Comparison of ENCODE assay signal across 28 cellular contexts in genomic region chr4:126466848-126467247, GRCh38.
"Had no signal": no experiment of that assay in that cellular context is flagged by ENCODE, and none has a peak within 500 bp of the region (broad histone marks: within the 10 kb centered on the region; RNA-seq: fewer than 3 reads in every experiment).

No MANE protein-coding gene starts in this region.

- H3K4me3 ChIP-seq: neural progenitor cell, ovary, psoas muscle, right lobe of liver, sigmoid colon, stomach, thoracic aorta, thyroid gland, tibial nerve, upper lobe of left lung, vagina had no signal

- H3K79me2 ChIP-seq: parathyroid adenoma had no signal

- H3K36me3 ChIP-seq: neural progenitor cell, ovary, right lobe of liver, sigmoid colon, stomach, thoracic aorta, thyroid gland, tibial nerve, upper lobe of left lung, vagina had no signal

- H2AFZ ChIP-seq: neural progenitor cell, parathyroid adenoma had no signal

- H3K27me3 ChIP-seq: neural progenitor cell, ovary, right lobe of liver, sigmoid colon, stomach, thyroid gland, tibial nerve, upper lobe of left lung, vagina had no signal

- H3K27ac ChIP-seq: neural progenitor cell, ovary, parathyroid adenoma, psoas muscle, right lobe of liver, sigmoid colon, stomach, thoracic aorta, thyroid gland, tibial nerve, upper lobe of left lung, vagina had no signal

- H3K9ac ChIP-seq: neural progenitor cell, parathyroid adenoma had no signal

- H3K36me3 Mint-ChIP-seq: natural killer cell; neural progenitor cell; stimulated activated naive B cell treated with anti-CD40 and anti-IgM and Interleukin-4, amounts not matched to agents 10 μg/mL and 1 μg/mL and 100 μg/mL, for 72 hours had no signal

- ATAC-seq: natural killer cell; psoas muscle; right cardiac atrium; right lobe of liver; stimulated activated effector memory CD8-positive, alpha-beta T cell treated with anti-CD3 and anti-CD28 coated beads, Interleukin-12 subunit alpha, Interleukin-12 subunit beta, amount 100 ng/mL, for 72 hours; stimulated activated naive B cell treated with anti-CD40 and anti-IgM and Interleukin-4, amounts not matched to agents 10 μg/mL and 1 μg/mL and 100 μg/mL, for 72 hours had no signal

- H3K9me3 Mint-ChIP-seq: nephron, neural progenitor cell had no signal

- H3K27ac Mint-ChIP-seq: natural killer cell; nephron; neural progenitor cell; progenitor cell of endocrine pancreas; stimulated activated effector memory CD8-positive, alpha-beta T cell treated with anti-CD3 and anti-CD28 coated beads, Interleukin-12 subunit alpha, Interleukin-12 subunit beta, amount 100 ng/mL, for 72 hours; stimulated activated naive B cell treated with anti-CD40 and anti-IgM and Interleukin-4, amounts not matched to agents 10 μg/mL and 1 μg/mL and 100 μg/mL, for 72 hours; stimulated activated naive CD8-positive, alpha-beta T cell treated with anti-CD3 and anti-CD28 coated beads, Interleukin-15, Interleukin-2, amounts not matched to agents 100 ng/mL and 50 ng/mL, for 24 hours had no signal

- H3K9me3 ChIP-seq: ovary, psoas muscle, right lobe of liver, stomach, thoracic aorta, thyroid gland, tibial nerve, upper lobe of left lung, vagina had no signal

- DNase-seq: natural killer cell; occipital lobe; ovary; posterior cingulate gyrus; psoas muscle; right cardiac atrium; right lobe of liver; sigmoid colon; small intestine; stimulated activated CD4-positive, alpha-beta T cell treated with anti-CD3 and anti-CD28 coated beads, Interleukin-15, amount 100 ng/mL, for 24 hours; stimulated activated CD4-positive, alpha-beta T cell treated with anti-CD3 and anti-CD28 coated beads, Interleukin-2, amount 100 ng/mL, for 24 hours; stimulated activated CD4-positive, alpha-beta T cell treated with anti-CD3 and anti-CD28 coated beads, Interleukin-2, amount 100 ng/mL, for 48 hours; stimulated activated CD4-positive, alpha-beta T cell treated with anti-CD3 and anti-CD28 coated beads, Interleukin-4, amount 100 ng/mL, for 24 hours; stimulated activated naive B cell treated with anti-CD40 and anti-IgM and Interleukin-4, amounts not matched to agents 10 μg/mL and 1 μg/mL and 100 μg/mL, for 72 hours; stimulated activated naive CD4-positive, alpha-beta T cell treated with Interleukin-2 at 50 U/mL for 16 hours; stomach; thyroid gland; trophoblast cell; upper lobe of left lung had no signal

- H3K4me3 Mint-ChIP-seq: natural killer cell; nephron; neural progenitor cell; stimulated activated effector memory CD8-positive, alpha-beta T cell treated with anti-CD3 and anti-CD28 coated beads, Interleukin-12 subunit alpha, Interleukin-12 subunit beta, amount 100 ng/mL, for 72 hours; stimulated activated naive B cell treated with anti-CD40 and anti-IgM and Interleukin-4, amounts not matched to agents 10 μg/mL and 1 μg/mL and 100 μg/mL, for 72 hours; stimulated activated naive CD8-positive, alpha-beta T cell treated with anti-CD3 and anti-CD28 coated beads, Interleukin-15, Interleukin-2, amounts not matched to agents 100 ng/mL and 50 ng/mL, for 24 hours had no signal

- H3K4me2 ChIP-seq: neural progenitor cell had no signal

- H3K4me1 ChIP-seq: neural progenitor cell, parathyroid adenoma, psoas muscle, right lobe of liver, sigmoid colon, stomach, thyroid gland, tibial nerve, upper lobe of left lung, vagina had no signal

- H3K27me3 Mint-ChIP-seq: progenitor cell of endocrine pancreas; stimulated activated naive B cell treated with anti-CD40 and anti-IgM and Interleukin-4, amounts not matched to agents 10 μg/mL and 1 μg/mL and 100 μg/mL, for 72 hours; stimulated activated naive CD8-positive, alpha-beta T cell treated with anti-CD3 and anti-CD28 coated beads, Interleukin-15, Interleukin-2, amounts not matched to agents 100 ng/mL and 50 ng/mL, for 24 hours had no signal

- H3K4me1 Mint-ChIP-seq: natural killer cell; nephron; neural progenitor cell; stimulated activated effector memory CD8-positive, alpha-beta T cell treated with anti-CD3 and anti-CD28 coated beads, Interleukin-12 subunit alpha, Interleukin-12 subunit beta, amount 100 ng/mL, for 72 hours; stimulated activated naive B cell treated with anti-CD40 and anti-IgM and Interleukin-4, amounts not matched to agents 10 μg/mL and 1 μg/mL and 100 μg/mL, for 72 hours had no signal
